ENCODE assay signal across 21 cellular contexts in the genomic region with DNA sequence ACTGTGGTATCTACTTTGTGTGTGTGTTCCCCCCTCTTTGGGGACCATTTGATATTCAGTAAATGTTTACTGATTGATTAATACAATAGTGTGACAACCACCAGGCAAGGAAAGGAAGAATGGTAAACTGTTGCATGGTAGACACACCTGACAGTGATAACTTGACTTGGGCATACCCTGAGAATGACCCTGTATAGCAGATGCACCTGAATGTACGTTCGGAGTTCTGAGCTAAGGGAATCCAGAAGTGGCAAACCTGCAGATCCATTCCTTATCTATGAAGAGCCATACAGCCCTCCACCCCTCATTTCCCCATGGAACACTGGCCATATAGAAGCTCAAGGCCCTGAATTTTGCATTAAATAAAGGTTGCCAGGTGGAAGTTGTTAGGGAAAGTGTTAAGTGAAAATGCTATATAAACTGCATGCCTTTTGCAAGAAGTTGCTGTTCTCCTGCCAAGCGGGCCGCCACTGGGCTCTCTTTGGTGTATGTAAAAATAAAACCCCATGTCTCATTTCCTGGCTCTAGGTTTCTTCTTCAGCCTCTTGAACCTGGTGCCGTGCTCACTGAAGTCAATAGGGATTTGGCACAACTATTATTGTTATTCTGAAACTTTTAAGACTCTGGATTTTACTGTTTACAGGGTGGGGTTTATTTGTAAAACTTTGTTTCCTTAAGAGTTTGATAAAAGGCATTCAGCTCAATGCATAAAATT. TPM values are rescaled to one million over a fixed set of nuclear protein-coding genes. Genes with fewer than 3 reads are reported as not detected.
DNase-seq lines count a peak whose midpoint lies in the region; ATAC-seq and TF ChIP-seq lines count a peak whose summit lies in the region.
"Had no signal": no experiment of that assay in that cellular context is flagged by ENCODE, and none has a peak within 500 bp of the region (broad histone marks: within the 10 kb centered on the region; RNA-seq: fewer than 3 reads in every experiment).

No MANE protein-coding gene starts in this region.

- CTCF ChIA-PET in OCI-LY7 (lab: Charles Lee; ENCODE audit: unreplicated experiment), result interaction anchor here (0.7 to 1.4 kb wide), 2 partner anchors 11 to 192 kb away, joined by 3 to 4 read pairs; no protein-coding TSS in a partner anchor

- TF ChIP-seq CTCF in OCI-LY7 (conservative IDR thresholded peaks at IDR 0.05; ENCODE audit: low read length) (no peak), fibroblast of the aortic adventitia (IDR thresholded peaks at IDR 0.05; ENCODE audit: insufficient read depth, low read length) (no peak), mesothelial cell of epicardium (IDR thresholded peaks at IDR 0.05; ENCODE audit: unreplicated experiment) (no peak)

- H4K20me1 ChIP-seq in OCI-LY7 (ENCODE audit: insufficient read depth, low read length), result no peaks in the 10 kb centered on the region

- intact Hi-C loops in left ventricle myocardium superior (cut with micrococcal nuclease), result no loop called here
- intact Hi-C loops in Right ventricle myocardium inferior (cut with DNase I), result no loop called here
- intact Hi-C loops in OCI-LY7 (cut with micrococcal nuclease; ENCODE audit: unreplicated experiment), result no loop called here

- POLR2A ChIA-PET in OCI-LY7 (lab: Charles Lee), result interaction anchor here (0.5 to 2.2 kb wide), 14 partner anchors 9 to 1348 kb away, joined by 3 to 8 read pairs (median 4); no protein-coding TSS in a partner anchor

- no peaks in the 10 kb centered on the region for H3K36me3 ChIP-seq in OCI-LY7 (ENCODE audit: insufficient read depth, low read length)
- H3K36me3 ChIP-seq: BE2C had no signal

- H3K9me3 Mint-ChIP-seq in mesothelial cell of epicardium, result peaks cover 9% of the 10 kb centered on the region
- H3K9me3 Mint-ChIP-seq: HFFc6 had no signal

- BruUV-seq in OCI-LY7 (replicated peaks; lab: Mats Ljungman, UMichigan), result no TSS peak

- no peaks in the 10 kb centered on the region for H3K9me3 ChIP-seq in OCI-LY7 (ENCODE audit: low read length)
- H3K9me3 ChIP-seq: BE2C, Caco-2, SK-N-SH had no signal

- H2AFZ ChIP-seq in OCI-LY7 (ENCODE audit: low read length), result peak overlapping the region; percentile 46; the same call in 1 of the 2 replicates

- ATAC-seq in left ventricle myocardium superior (peak; percentile 76), Right ventricle myocardium inferior (no peak)

- H3K9me2 ChIP-seq in OCI-LY7 (ENCODE audit: insufficient read depth, low read length), result no peaks in the 10 kb centered on the region
- H3K9me2 ChIP-seq: SK-N-SH had no signal

- DNase-seq in left ventricle myocardium superior (peak; percentile 36), Right ventricle myocardium inferior (ENCODE audit: missing footprints) (no peak), OCI-LY7 (ENCODE audit: low spot score) (no peak), fibroblast of the aortic adventitia (ENCODE audit: low read depth) (peak; percentile 7), GF-D8 (lab: John Stamatoyannopoulos, UW) (no peak), mesothelial cell of epicardium (ENCODE audit: low spot score in 2 of 2, unreplicated experiment in 2 of 2) (no peak)
- DNase-seq in stimulated activated CD8-positive, alpha-beta memory T cell treated with anti-CD3 and anti-CD28 coated beads, Interleukin-4, amount 100 ng/mL, for 48 hours, result no peak
- DNase-seq in activated effector memory CD4-positive, alpha-beta T cell treated with Interleukin-2 at 50 U/mL for 16 hours, result no peak
- DNase-seq: BE2C, Caco-2, GDM1, HFFc6, KG1, NCI-H1048, NCI-H1436, NCI-H1930, NCI-H2171, NCI-H526, SHP77 treated with DMSO at 0.1 percent for 48 hours, SK-N-SH had no signal

- peaks cover 6% of the 10 kb centered on the region for H3K4me1 Mint-ChIP-seq in mesothelial cell of epicardium

- H3K4me2 ChIP-seq in OCI-LY7 (ENCODE audit: low read length), result no peak overlapping the region
- H3K4me2 ChIP-seq: SK-N-SH had no signal

- peaks cover under 1% of the 10 kb centered on the region for H3K36me3 Mint-ChIP-seq in mesothelial cell of epicardium
- H3K36me3 Mint-ChIP-seq: CD4-positive, CD25-positive, alpha-beta regulatory T cell had no signal

- no peak overlapping the region for H3K4me3 Mint-ChIP-seq in mesothelial cell of epicardium
- H3K4me3 Mint-ChIP-seq: CD4-positive, CD25-positive, alpha-beta regulatory T cell; HFFc6 had no signal

- H3K27ac ChIP-seq in OCI-LY7 (ENCODE audit: low read depth, low read length, poor library complexity, severe bottlenecking), result no peak overlapping the region

- H3K27me3 Mint-ChIP-seq in mesothelial cell of epicardium (ENCODE audit: low read depth), result no peaks in the 10 kb centered on the region

- H3K4me3 ChIP-seq in OCI-LY7 (ENCODE audit: low read depth, low read length, poor library complexity, severe bottlenecking) (no peak overlapping the region), fibroblast of the aortic adventitia (ENCODE audit: low read depth, low read length) (no peak overlapping the region)

- no peaks in the 10 kb centered on the region for H3K79me2 ChIP-seq in OCI-LY7 (ENCODE audit: insufficient read depth, low read depth, low read length)

- H3K4me1 ChIP-seq in OCI-LY7 (ENCODE audit: insufficient read depth, low read length, poor library complexity, severe bottlenecking), result no peaks in the 10 kb centered on the region
- H3K4me1 ChIP-seq: BE2C, Caco-2 had no signal

- no peak overlapping the region for H3K27ac Mint-ChIP-seq in mesothelial cell of epicardium
- H3K27ac Mint-ChIP-seq: CD4-positive, CD25-positive, alpha-beta regulatory T cell; HFFc6 had no signal

RNA-seq across cellular contexts. Expression of a gene that starts 32.6 kb away (rescaled TPM):
- total RNA-seq in left ventricle myocardium superior (26.1 TPM), Right ventricle myocardium inferior (22.9 TPM), OCI-LY7 (2022) (43.0 and 46.4 TPM in 2 replicates), fibroblast of the aortic adventitia (ENCODE audit: low replicate concordance) (10.1 and 19.5 TPM in 2 replicates), mesothelial cell of epicardium (23.1 to 27.9 TPM (median 27.9 TPM) in 3 replicates)
- total RNA-seq in OCI-LY7 (2014; rRNA removed; shearing (Covaris generic)), result 11.4 and 17.4 TPM in 2 replicates

Comparison
In these comparisons a context has a peak if more than half of its experiments do, and no peak if none do; other contexts are left out.
1. DNase-seq: peak in left ventricle myocardium superior (single experiment) and fibroblast of the aortic adventitia (single experiment); none in Right ventricle myocardium inferior (single experiment), OCI-LY7 (single experiment), GF-D8 (single experiment), mesothelial cell of epicardium (0 of 2), stimulated activated CD8-positive, alpha-beta memory T cell treated with anti-CD3 and anti-CD28 coated beads, Interleukin-4, amount 100 ng/mL, for 48 hours (single experiment) and activated effector memory CD4-positive, alpha-beta T cell treated with Interleukin-2 at 50 U/mL for 16 hours (single experiment).